Comparison of ENCODE assay signal across 10 cellular contexts in genomic region chr4:16516796-16517413, GRCh38.
DNase-seq lines count a peak whose midpoint lies in the region; ATAC-seq, FAIRE-seq and TF ChIP-seq lines count a peak whose summit lies in the region.
"Had no signal": no experiment of that assay in that cellular context is flagged by ENCODE, and none has a peak within 500 bp of the region (broad histone marks: within the 10 kb centered on the region; RNA-seq: fewer than 3 reads in every experiment).

No MANE protein-coding gene starts in this region.

- no peaks in the 10 kb centered on the region for H3K9me3 ChIP-seq in kidney (ENCODE audit: control insufficient read depth in 1 of 2, low read length in 2 of 2)

- in situ Hi-C loops in astrocyte of the spinal cord (cut with HindIII; ENCODE audit: low sequenced_read_pairs), result no loop called here

- FAIRE-seq in kidney (lab: Jason Lieb, UNC), result no peak

- DNase-seq in NCI-H748 (lab: John Stamatoyannopoulos, UW; ENCODE audit: unreplicated experiment) (peak; percentile 48), NCI-H748 treated with DMSO at 0.1 percent for 48 hours (lab: John Stamatoyannopoulos, UW) (no peak), astrocyte of the spinal cord (ENCODE audit: low read depth, low spot score) (peak; percentile 61), kidney (peak; percentile 44), ureter (ENCODE audit: low spot score) (peak; percentile 69), CD14-positive monocyte (ENCODE audit: low spot score) (no peak)
- DNase-seq: CD4-positive, alpha-beta memory T cell had no signal

- no peak overlapping the region for H3K4me3 Mint-ChIP-seq in CD14-positive monocyte
- H3K4me3 Mint-ChIP-seq: CD4-positive, alpha-beta memory T cell had no signal

- no peak for ATAC-seq in HG03039 (IDR thresholded peaks at IDR 0.05; ENCODE audit: unreplicated experiment)
- no peak for ATAC-seq in GM21528 (IDR thresholded peaks at IDR 0.05; ENCODE audit: low FRiP score, unreplicated experiment)

- TF ChIP-seq CTCF in astrocyte of the spinal cord (IDR thresholded peaks at IDR 0.05; ENCODE audit: low read depth, low read length) (peak; percentile 46), kidney (IDR thresholded peaks at IDR 0.05; ENCODE audit: borderline replicate concordance, extremely low read depth, insufficient read depth) (peak; percentile 21), CD14-positive monocyte (IDR thresholded peaks at IDR 0.05) (no peak)

- H3K36me3 ChIP-seq in kidney (ENCODE audit: control insufficient read depth in 1 of 2, insufficient read depth in 2 of 2, low read length in 2 of 2), result no peaks in the 10 kb centered on the region

- H3K4me3 ChIP-seq in astrocyte of the spinal cord (ENCODE audit: low read depth, low read length) (no peak overlapping the region), kidney (ENCODE audit: low read length in 2 of 2) (no peak overlapping the region)
- H3K4me3 ChIP-seq: skin epidermis had no signal

- intact Hi-C loops in kidney (cut with DNase I), result no loop called here
- intact Hi-C loops in CD14-positive monocyte (cut with micrococcal nuclease), result no loop called here

- H3K27ac Mint-ChIP-seq in CD14-positive monocyte, result no peak overlapping the region
- H3K27ac Mint-ChIP-seq: CD4-positive, alpha-beta memory T cell had no signal

- peaks cover 0 to 4% (median 0%) of the 10 kb centered on the region in 3 donors for H3K27me3 Mint-ChIP-seq in CD14-positive monocyte (ENCODE audit: low read depth in 3 of 3)
- H3K27me3 Mint-ChIP-seq: CD4-positive, alpha-beta memory T cell had no signal

- no peaks in the 10 kb centered on the region for H3K36me3 Mint-ChIP-seq in CD14-positive monocyte
- H3K36me3 Mint-ChIP-seq: CD4-positive, alpha-beta memory T cell had no signal

- H3K27ac ChIP-seq in kidney (ENCODE audit: low read depth in 2 of 2, low read length in 2 of 2), result no peak overlapping the region
- H3K27ac ChIP-seq: skin epidermis had no signal

- peaks cover 0 to 3% of the 10 kb centered on the region in 2 donors for H3K4me1 ChIP-seq in kidney (ENCODE audit: control insufficient read depth in 1 of 2, insufficient read depth in 1 of 2, low read depth in 1 of 2, low read length in 2 of 2)

- H3K9me3 Mint-ChIP-seq in CD14-positive monocyte, result no peaks in the 10 kb centered on the region

- H3K4me1 Mint-ChIP-seq in CD14-positive monocyte, result no peaks in the 10 kb centered on the region
- H3K4me1 Mint-ChIP-seq: CD4-positive, alpha-beta memory T cell had no signal

- no peak overlapping the region for H3K9ac ChIP-seq in kidney (ENCODE audit: low read length in 2 of 2)

Comparison
In these comparisons a context has a peak if more than half of its experiments do, and no peak if none do; other contexts are left out.
1. DNase-seq: peak in NCI-H748 (single experiment), astrocyte of the spinal cord (single experiment), kidney (single experiment) and ureter (single experiment); none in NCI-H748 treated with DMSO at 0.1 percent for 48 hours (single experiment) and CD14-positive monocyte (single experiment).